Comparison of ENCODE assay signal across 10 cellular contexts in genomic region chr15:75672646-75673425, GRCh38. TPM values are rescaled to one million over a fixed set of nuclear protein-coding genes. Genes with fewer than 3 reads are reported as not detected.
DNase-seq lines count a peak whose midpoint lies in the region.
"Had no signal": no experiment of that assay in that cellular context is flagged by ENCODE, and none has a peak within 500 bp of the region (broad histone marks: within the 10 kb centered on the region; RNA-seq: fewer than 3 reads in every experiment).

No MANE protein-coding gene starts in this region.

- H3K27me3 ChIP-seq in H7 (ENCODE audit: control insufficient read depth, insufficient read depth, low read length) (no peaks in the 10 kb centered on the region), iPS-20b (ENCODE audit: insufficient read depth, low read length) (no peaks in the 10 kb centered on the region), skeletal muscle tissue (ENCODE audit: control insufficient read depth in 3 of 3, insufficient read depth in 3 of 3, low read length in 3 of 3) (no peaks in the 10 kb centered on the region)

- H3K9ac ChIP-seq in iPS-20b (ENCODE audit: low read depth, low read length) (peak overlapping the region; percentile 2; the same call in 1 of the 2 replicates), skeletal muscle tissue (ENCODE audit: low read depth in 1 of 3, low read length in 3 of 3) (peak overlapping the region; percentile 22 to 66 (median 29))

- H3K9me3 ChIP-seq in iPS-20b (ENCODE audit: insufficient read depth, low read depth, low read length) (no peaks in the 10 kb centered on the region), skeletal muscle tissue (ENCODE audit: control insufficient read depth in 3 of 3, low read length in 3 of 3) (no peaks in the 10 kb centered on the region)

- H3K4me1 ChIP-seq in iPS-20b (ENCODE audit: insufficient read depth, low read length) (peaks cover 13% of the 10 kb centered on the region), skeletal muscle tissue (ENCODE audit: control insufficient read depth in 3 of 3, insufficient read depth in 3 of 3, low read length in 3 of 3) (peaks cover 45 to 56% (median 50%) of the 10 kb centered on the region in 3 donors)

- H3K36me3 ChIP-seq in H7 (replicated peaks; ENCODE audit: control insufficient read depth, insufficient read depth, low read length) (no peaks in the 10 kb centered on the region), iPS-20b (ENCODE audit: insufficient read depth, low read depth, low read length) (no peaks in the 10 kb centered on the region), skeletal muscle tissue (ENCODE audit: control insufficient read depth in 3 of 3, insufficient read depth in 3 of 3, low read length in 3 of 3) (peaks cover 0 to 7% (median 2%) of the 10 kb centered on the region in 3 donors)

- peak; percentile 78 for DNase-seq in H7
- DNase-seq in astrocyte of the hippocampus (ENCODE audit: low read depth, low spot score), result peak; percentile 87
- no peak for DNase-seq in COLO668 (lab: John Stamatoyannopoulos, UW; ENCODE audit: unreplicated experiment)
- DNase-seq in SHP77 treated with DMSO at 0.1 percent for 48 hours (lab: John Stamatoyannopoulos, UW), result no peak
- no peak for DNase-seq in DMS153 treated with DMSO at 0.1 percent for 48 hours (lab: John Stamatoyannopoulos, UW; ENCODE audit: unreplicated experiment)
- DNase-seq in ureter (ENCODE audit: low spot score), result no peak
- DNase-seq: activated naive CD4-positive, alpha-beta T cell treated with anti-CD3 and anti-CD28 coated beads for 36 hours; naive B cell had no signal

- H3K4me3 ChIP-seq in H7 (ENCODE audit: insufficient read depth, low read depth, low read length) (no peak overlapping the region), iPS-20b (ENCODE audit: low read length) (peak overlapping the region; percentile 31; the same call in 1 of the 2 replicates), skeletal muscle tissue (ENCODE audit: low read length in 3 of 3) (peak overlapping the region in 2 of 3 donors; percentile 4 to 13)

- H3K27ac ChIP-seq in iPS-20b (ENCODE audit: low read length) (no peak overlapping the region), skeletal muscle tissue (ENCODE audit: low read depth, low read length) (peak overlapping the region; percentile 64)

RNA-seq across cellular contexts. Expression of gene SNX33, which starts 25.1 kb away (rescaled TPM):
- total RNA-seq in H7 (2014; rRNA removed; shearing (Covaris generic)), result 13.3 and 14.3 TPM in 2 replicates
- total RNA-seq in skeletal muscle tissue (8.4 TPM), ureter (34.2 TPM)

RNA-seq across cellular contexts. Expression of gene IMP3, which starts 32.8 kb away (rescaled TPM):
- total RNA-seq in H7 (2014; rRNA removed; shearing (Covaris generic)), result 132 and 168 TPM in 2 replicates
- total RNA-seq in skeletal muscle tissue, result 54.3 TPM
- total RNA-seq in ureter, result 63.9 TPM

RNA-seq across cellular contexts. Expression of gene CSPG4, which starts 39.8 kb away (rescaled TPM):
- 4.3 and 5.0 TPM in 2 replicates for total RNA-seq in H7 (2014; rRNA removed; shearing (Covaris generic))
- total RNA-seq in skeletal muscle tissue (71.5 TPM), ureter (31.0 TPM)
- total RNA-seq: activated naive CD4-positive, alpha-beta T cell treated with anti-CD3 and anti-CD28 coated beads for 36 hours had no signal

RNA-seq across cellular contexts. Expression of gene SNUPN, which starts 47.3 kb away (rescaled TPM):
- total RNA-seq in H7 (2014; rRNA removed; shearing (Covaris generic)), result 19.2 and 23.4 TPM in 2 replicates
- 18.3 TPM for total RNA-seq in skeletal muscle tissue
- 20.8 TPM for total RNA-seq in ureter

Comparison
In these comparisons a context has a peak if more than half of its experiments do, and no peak if none do; other contexts are left out.
1. DNase-seq: peak in H7 (single experiment) and astrocyte of the hippocampus (single experiment); none in COLO668 (single experiment), SHP77 treated with DMSO at 0.1 percent for 48 hours (single experiment), DMS153 treated with DMSO at 0.1 percent for 48 hours (single experiment) and ureter (single experiment).